25 cellular contexts compared by ENCODE assay signal in the genomic region with DNA sequence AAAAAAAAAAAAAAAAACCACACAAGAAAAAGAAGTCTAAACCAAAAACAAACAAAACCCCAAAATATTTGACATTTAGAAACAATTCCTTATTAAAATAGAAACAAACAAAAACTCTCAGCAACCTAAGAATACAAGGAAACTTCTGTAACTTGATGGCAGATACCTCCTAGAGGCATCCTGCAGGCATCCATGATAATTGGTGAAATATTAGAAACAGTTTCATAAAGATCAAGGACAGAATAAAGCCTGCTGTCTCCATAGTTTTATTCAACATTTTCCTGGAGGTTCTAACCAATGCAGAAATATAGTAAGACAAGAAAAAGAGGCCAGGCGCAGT.
"Had no signal": no experiment of that assay in that cellular context is flagged by ENCODE, and none has a peak within 500 bp of the region (broad histone marks: within the 10 kb centered on the region; RNA-seq: fewer than 3 reads in every experiment).

No MANE protein-coding gene starts in this region.

- H3K4me3 ChIP-seq: lung, mucosa of descending colon, pancreas, thoracic aorta, tibial nerve, upper lobe of left lung had no signal

- H3K27ac Mint-ChIP-seq: mesothelial cell of epicardium; naive B cell; stimulated activated effector memory CD8-positive, alpha-beta T cell treated with anti-CD3 and anti-CD28 coated beads, Interleukin-12 subunit alpha, Interleukin-12 subunit beta, amount 100 ng/mL, for 72 hours had no signal

- H3K27me3 ChIP-seq: neutrophil, pancreas, tibial nerve, upper lobe of left lung had no signal

- H3K4me1 Mint-ChIP-seq: naive B cell had no signal

- H3K27ac ChIP-seq: neutrophil, pancreas, thoracic aorta, tibial nerve, upper lobe of left lung had no signal

- H3K4me3 Mint-ChIP-seq: effector memory CD8-positive, alpha-beta T cell; immature natural killer cell; mesothelial cell of epicardium; naive B cell; natural killer cell treated with Interleukin-12 subunit alpha and Interleukin-12 subunit beta and Interleukin-15 and Interleukin-18, amount 100 ng/mL, for 72 hours; neural crest cell; stimulated activated effector memory CD8-positive, alpha-beta T cell treated with anti-CD3 and anti-CD28 coated beads, Interleukin-12 subunit alpha, Interleukin-12 subunit beta, amount 100 ng/mL, for 72 hours had no signal

- H3K9me3 ChIP-seq: mucosa of descending colon, neutrophil, pancreas, thoracic aorta, tibial nerve, upper lobe of left lung had no signal

- H3K9me3 Mint-ChIP-seq: effector memory CD8-positive, alpha-beta T cell; immature natural killer cell; mesothelial cell of epicardium; naive B cell; neural crest cell; stimulated activated effector memory CD8-positive, alpha-beta T cell treated with anti-CD3 and anti-CD28 coated beads, Interleukin-12 subunit alpha, Interleukin-12 subunit beta, amount 100 ng/mL, for 72 hours had no signal

- H3K36me3 Mint-ChIP-seq: immature natural killer cell; mesothelial cell of epicardium; naive B cell; natural killer cell treated with Interleukin-12 subunit alpha and Interleukin-12 subunit beta and Interleukin-15 and Interleukin-18, amount 100 ng/mL, for 72 hours; stimulated activated effector memory CD8-positive, alpha-beta T cell treated with anti-CD3 and anti-CD28 coated beads, Interleukin-12 subunit alpha, Interleukin-12 subunit beta, amount 100 ng/mL, for 72 hours had no signal

- ATAC-seq: effector memory CD8-positive, alpha-beta T cell; mucosa of descending colon; natural killer cell treated with Interleukin-12 subunit alpha and Interleukin-12 subunit beta and Interleukin-15 and Interleukin-18, amount 100 ng/mL, for 72 hours; sciatic nerve; stimulated activated effector memory CD8-positive, alpha-beta T cell treated with anti-CD3 and anti-CD28 coated beads, Interleukin-12 subunit alpha, Interleukin-12 subunit beta, amount 100 ng/mL, for 72 hours had no signal

- H3K36me3 ChIP-seq: neutrophil, pancreas, thoracic aorta, tibial nerve, upper lobe of left lung had no signal

- H3K4me1 ChIP-seq: tibial nerve, upper lobe of left lung had no signal

- DNase-seq: cerebellar nuclear complex; cortex of kidney; effector memory CD8-positive, alpha-beta T cell; foreskin fibroblast; hypothalamus; immature natural killer cell; islet precursor cell; mesenchymal stem cell; mucosa of descending colon; naive B cell; pancreas; retina; stimulated activated CD4-positive, alpha-beta T cell treated with anti-CD3 and anti-CD28 coated beads, Interleukin-2, amount 100 ng/mL, for 24 hours; stimulated activated CD4-positive, alpha-beta T cell treated with anti-CD3 and anti-CD28 coated beads, Interleukin-4, amount 100 ng/mL, for 24 hours; stimulated activated naive CD4-positive, alpha-beta T cell treated with Interleukin-2 at 50 U/mL for 16 hours; upper lobe of left lung had no signal

- H3K27me3 Mint-ChIP-seq: effector memory CD8-positive, alpha-beta T cell; natural killer cell treated with Interleukin-12 subunit alpha and Interleukin-12 subunit beta and Interleukin-15 and Interleukin-18, amount 100 ng/mL, for 72 hours had no signal
